8 cellular contexts compared by ENCODE assay signal in the genomic region with DNA sequence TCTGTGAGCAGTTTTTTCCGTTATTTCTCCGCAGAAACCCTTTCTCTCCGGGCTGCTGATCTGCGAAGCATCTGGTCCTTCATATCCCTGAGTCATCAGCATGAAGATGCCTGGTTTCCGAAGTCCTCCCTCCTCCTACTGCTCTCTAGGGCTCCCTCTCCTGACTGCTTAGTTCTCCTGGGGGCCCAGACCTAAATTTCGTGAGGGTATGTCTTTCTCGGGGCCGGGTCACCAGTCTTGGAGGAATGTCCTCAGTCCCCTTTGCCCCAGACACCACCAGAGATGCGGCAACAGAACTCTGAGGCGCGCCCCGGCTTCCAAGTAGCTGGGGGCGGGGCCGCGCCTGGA. TPM values are rescaled to one million over a fixed set of nuclear protein-coding genes. Genes with fewer than 3 reads are reported as not detected.
DNase-seq lines count a peak whose midpoint lies in the region; ATAC-seq and TF ChIP-seq lines count a peak whose summit lies in the region.

No MANE protein-coding gene starts in this region.

- H3K4me3 ChIP-seq in HAP-1 (peak overlapping the region; percentile 29), RWPE2 (ENCODE audit: severe bottlenecking) (peak overlapping the region; percentile 66), esophagus (ENCODE audit: low read depth in 1 of 2, low read length in 2 of 2) (peak overlapping the region; percentile 67 to 73), neuron (ENCODE audit: low read length) (peak overlapping the region; percentile 72)

- WGBS in esophagus, 2 donors: 1 to 3% methylated on average over 15 of the region's 15 CpGs

- peak; percentile 60 for ATAC-seq in RWPE2 (ENCODE audit: low read depth)
- ATAC-seq in HG02798 (IDR thresholded peaks at IDR 0.05; ENCODE audit: poor library complexity, unreplicated experiment): no peak

- in situ Hi-C loops in HAP-1 (cut with MboI; ENCODE audit: low sequenced_read_pairs): no loop called here

- H2AFZ ChIP-seq in neuron (ENCODE audit: low read depth, low read length): peak overlapping the region; percentile 35

- H3K27ac ChIP-seq in RWPE2 (ENCODE audit: poor library complexity, severe bottlenecking) (no peak overlapping the region), esophagus (ENCODE audit: low read depth in 2 of 2, low read length in 1 of 2) (peak overlapping the region; percentile 65 to 80)

- H3K4me1 ChIP-seq in HAP-1 (peaks cover 5% of the 10 kb centered on the region), RWPE2 (ENCODE audit: insufficient read depth, poor library complexity, severe bottlenecking) (peaks cover 4% of the 10 kb centered on the region), esophagus (ENCODE audit: control insufficient read depth in 2 of 2, insufficient read depth in 2 of 2, low read length in 1 of 2) (peaks cover 0 to 3% of the 10 kb centered on the region in 2 donors), neuron (ENCODE audit: insufficient read depth, low read length) (peaks cover 11% of the 10 kb centered on the region)

- H3K27me3 ChIP-seq in HAP-1 (ENCODE audit: low read depth) (peaks cover 49% of the 10 kb centered on the region), RWPE2 (ENCODE audit: insufficient read depth, poor library complexity, severe bottlenecking) (no peaks in the 10 kb centered on the region), esophagus (ENCODE audit: control insufficient read depth in 1 of 2, insufficient read depth in 2 of 2, low read length in 2 of 2) (no peaks in the 10 kb centered on the region), neuron (ENCODE audit: insufficient read depth, low read length) (peaks cover 9% of the 10 kb centered on the region)

- no peaks in the 10 kb centered on the region for H3K36me3 ChIP-seq in HAP-1 (replicated peaks)
- H3K36me3 ChIP-seq in RWPE2 (ENCODE audit: low read depth): no peaks in the 10 kb centered on the region
- no peaks in the 10 kb centered on the region for H3K36me3 ChIP-seq in esophagus (ENCODE audit: control insufficient read depth in 2 of 2, insufficient read depth in 2 of 2, low read length in 1 of 2)
- H3K36me3 ChIP-seq in neuron (ENCODE audit: insufficient read depth, low read length): no peaks in the 10 kb centered on the region

- peak; percentile 45 for TF ChIP-seq CTCF in RWPE2 (IDR thresholded peaks at IDR 0.05; ENCODE audit: poor library complexity, severe bottlenecking)

- no peaks in the 10 kb centered on the region for H3K9me3 ChIP-seq in HAP-1
- H3K9me3 ChIP-seq in RWPE2 (ENCODE audit: severe bottlenecking): no peaks in the 10 kb centered on the region
- no peaks in the 10 kb centered on the region for H3K9me3 ChIP-seq in esophagus (ENCODE audit: control insufficient read depth in 2 of 2, insufficient read depth in 1 of 2, low read depth in 1 of 2, low read length in 1 of 2)
- H3K9me3 ChIP-seq in neuron (ENCODE audit: low read length): no peaks in the 10 kb centered on the region

- DNase-seq in COLO829 (ENCODE audit: low spot score) (peak; percentile 43), HAP-1 (ENCODE audit: low spot score in 2 of 2) (no peak), RWPE2 (ENCODE audit: low spot score) (no peak), HuH-7.5 (ENCODE audit: low spot score) (no peak)
- no peak for DNase-seq in stimulated activated CD4-positive, alpha-beta T cell treated with anti-CD3 and anti-CD28 coated beads, Interleukin-1b, Interleukin-23, amount 100 ng/mL, for 48 hours

RNA-seq across cellular contexts. Expression of a gene that starts 0.6 kb away (rescaled TPM):
- polyA plus RNA-seq in esophagus: 10 to 100 TPM; 34.5 to 54.7 TPM
